Comparison of ENCODE assay signal across 15 cellular contexts in genomic region chr2:66582975-66583842, GRCh38.
DNase-seq lines count a peak whose midpoint lies in the region; FAIRE-seq and TF ChIP-seq lines count a peak whose summit lies in the region.
"Had no signal": no experiment of that assay in that cellular context is flagged by ENCODE, and none has a peak within 500 bp of the region (broad histone marks: within the 10 kb centered on the region; RNA-seq: fewer than 3 reads in every experiment).

No MANE protein-coding gene starts in this region.

- H3K27ac Mint-ChIP-seq in MCF 10A (ENCODE audit: low read depth, unreplicated experiment) (no peak overlapping the region), nephron (no peak overlapping the region)
- H3K27ac Mint-ChIP-seq in activated CD4-positive, alpha-beta memory T cell treated with anti-CD3 and anti-CD28 coated beads, Interleukin-2, amount 10 ng/mL, durations not matched to agents 7 days and 5 days = no peak overlapping the region
- H3K27ac Mint-ChIP-seq: activated naive CD8-positive, alpha-beta T cell; natural killer cell; stimulated activated naive CD8-positive, alpha-beta T cell treated with anti-CD3 and anti-CD28 coated beads, Interleukin-15, Interleukin-2, amounts not matched to agents 100 ng/mL and 50 ng/mL, for 24 hours had no signal

- H3K4me1 ChIP-seq in breast epithelium (no peaks in the 10 kb centered on the region), fibroblast of lung (ENCODE audit: control insufficient read depth, extremely low read depth, insufficient read depth, low read length) (peaks cover 8% of the 10 kb centered on the region), vagina (no peaks in the 10 kb centered on the region)

- peak overlapping the region; percentile 27 to 78 for H3K27ac ChIP-seq in breast epithelium
- H3K27ac ChIP-seq in fibroblast of lung (ENCODE audit: insufficient read depth, low read length) = peak overlapping the region; percentile 82
- H3K27ac ChIP-seq in vagina = peak overlapping the region; percentile 95
- H3K27ac ChIP-seq: WERI-Rb-1 had no signal

- H2AFZ ChIP-seq in fibroblast of lung (ENCODE audit: low read length) = peak overlapping the region; percentile 45

- peak overlapping the region; percentile 99 for H3K4me2 ChIP-seq in fibroblast of lung (ENCODE audit: extremely low read depth, insufficient read depth, low read length)

- H4K20me1 ChIP-seq in fibroblast of lung (ENCODE audit: control insufficient read depth, extremely low read depth, insufficient read depth, low read length) = no peaks in the 10 kb centered on the region

- H3K27me3 Mint-ChIP-seq in MCF 10A (ENCODE audit: insufficient read depth, unreplicated experiment) (peaks cover 31% of the 10 kb centered on the region), nephron (ENCODE audit: low read depth) (peaks cover 16% of the 10 kb centered on the region)
- H3K27me3 Mint-ChIP-seq in activated CD4-positive, alpha-beta memory T cell treated with anti-CD3 and anti-CD28 coated beads, Interleukin-2, amount 10 ng/mL, durations not matched to agents 7 days and 5 days = peaks cover 26% of the 10 kb centered on the region

- H3K4me3 ChIP-seq in breast epithelium (peak overlapping the region in 2 of 3 donors; percentile 41 to 47), fibroblast of lung (replicated peaks in 1 of 4; ENCODE audit: control extremely low read depth in 1 of 4, insufficient read depth in 1 of 4, low read depth in 3 of 4, low read length in 4 of 4) (peak overlapping the region; percentile 37 to 65 (median 62)), vagina (peak overlapping the region; percentile 45 to 54)

- intact Hi-C loops in breast epithelium (cut with DNase I; ENCODE audit: low total_unique reads) = no loop called here
- intact Hi-C loops in MCF 10A (cut with micrococcal nuclease) = no loop called here
- intact Hi-C loops in vagina (cut with DNase I) = loop anchor here (10.0 kb wide), 1 partner anchor 278 kb away; no protein-coding TSS in a partner anchor

- H3K9ac ChIP-seq in fibroblast of lung (ENCODE audit: insufficient read depth, low read length) = no peak overlapping the region

- no peaks in the 10 kb centered on the region for H3K9me3 Mint-ChIP-seq in MCF 10A (ENCODE audit: unreplicated experiment)
- no peaks in the 10 kb centered on the region for H3K9me3 Mint-ChIP-seq in nephron
- H3K9me3 Mint-ChIP-seq in activated CD4-positive, alpha-beta memory T cell treated with anti-CD3 and anti-CD28 coated beads, Interleukin-2, amount 10 ng/mL, durations not matched to agents 7 days and 5 days = no peaks in the 10 kb centered on the region
- H3K9me3 Mint-ChIP-seq: natural killer cell; stimulated activated naive CD8-positive, alpha-beta T cell treated with anti-CD3 and anti-CD28 coated beads, Interleukin-15, Interleukin-2, amounts not matched to agents 100 ng/mL and 50 ng/mL, for 24 hours had no signal

- FAIRE-seq in urothelium cell line (lab: Jason Lieb, UNC) = no peak
- FAIRE-seq: colon had no signal

- H3K36me3 Mint-ChIP-seq in MCF 10A (ENCODE audit: insufficient read depth, unreplicated experiment) = no peaks in the 10 kb centered on the region
- H3K36me3 Mint-ChIP-seq in nephron (ENCODE audit: low read depth) = no peaks in the 10 kb centered on the region
- no peaks in the 10 kb centered on the region for H3K36me3 Mint-ChIP-seq in activated CD4-positive, alpha-beta memory T cell treated with anti-CD3 and anti-CD28 coated beads, Interleukin-2, amount 10 ng/mL, durations not matched to agents 7 days and 5 days (ENCODE audit: low read depth)
- H3K36me3 Mint-ChIP-seq: activated naive CD8-positive, alpha-beta T cell; natural killer cell had no signal

- no peaks in the 10 kb centered on the region for H3K9me3 ChIP-seq in breast epithelium
- H3K9me3 ChIP-seq in fibroblast of lung (ENCODE audit: control insufficient read depth, insufficient read depth, low read depth, low read length) = no peaks in the 10 kb centered on the region
- H3K9me3 ChIP-seq in vagina = no peaks in the 10 kb centered on the region

- H3K79me2 ChIP-seq in fibroblast of lung (ENCODE audit: control insufficient read depth, insufficient read depth, low read length) = peaks cover 11% of the 10 kb centered on the region

- BruUV-seq in MCF 10A (replicated peaks; lab: Mats Ljungman, UMichigan) = no TSS peak

- peaks cover 0 to 54% of the 10 kb centered on the region in 2 donors for H3K27me3 ChIP-seq in breast epithelium
- H3K27me3 ChIP-seq in fibroblast of lung (ENCODE audit: control insufficient read depth, insufficient read depth, low read length) = no peaks in the 10 kb centered on the region
- H3K27me3 ChIP-seq in vagina = no peaks in the 10 kb centered on the region

- no peak for TF ChIP-seq CTCF in breast epithelium (IDR thresholded peaks at IDR 0.05)
- TF ChIP-seq CTCF in MCF 10A (IDR thresholded peaks at IDR 0.05; ENCODE audit: unreplicated experiment) = no peak
- peak in 1 of 2 donors; percentile 32 for TF ChIP-seq CTCF in fibroblast of lung (conservative IDR thresholded peaks at IDR 0.05 in 1 of 2, IDR thresholded peaks at IDR 0.05 in 1 of 2; ENCODE audit: low read depth in 1 of 2, low read length in 2 of 2)
- TF ChIP-seq CTCF in nephron (IDR thresholded peaks at IDR 0.05; ENCODE audit: unreplicated experiment in 3 of 3) = peak in 2 of 3 experiments; percentile 7 to 17
- TF ChIP-seq CTCF in vagina (IDR thresholded peaks at IDR 0.05) = no peak

- H3K36me3 ChIP-seq in breast epithelium = no peaks in the 10 kb centered on the region
- H3K36me3 ChIP-seq in fibroblast of lung (ENCODE audit: control insufficient read depth, insufficient read depth, low read length) = no peaks in the 10 kb centered on the region
- no peaks in the 10 kb centered on the region for H3K36me3 ChIP-seq in vagina
- H3K36me3 ChIP-seq: WERI-Rb-1 had no signal

- DNase-seq in breast epithelium (ENCODE audit: low spot score in 2 of 2) (no peak), MCF 10A (ENCODE audit: unreplicated experiment) (no peak), fibroblast of lung (ENCODE audit: low read depth in 2 of 2) (peak in 1 of 2 donors; percentile 71), vagina (ENCODE audit: extremely low spot score in 2 of 2) (no peak), NCI-H2227 (lab: John Stamatoyannopoulos, UW; ENCODE audit: unreplicated experiment) (no peak), urothelium cell line (ENCODE audit: low spot score) (no peak)
- no peak for DNase-seq in activated CD4-positive, alpha-beta memory T cell treated with anti-CD3 and anti-CD28 coated beads, Interleukin-2, amount 10 ng/mL, durations not matched to agents 7 days and 5 days
- DNase-seq: natural killer cell, NCI-H1092 treated with DMSO at 0.1 percent for 48 hours, NCI-H226, WERI-Rb-1 had no signal

- CTCF ChIA-PET in MCF 10A (lab: Yijun Ruan, JAX) = no interaction called here
- CTCF ChIA-PET in activated CD4-positive, alpha-beta memory T cell treated with anti-CD3 and anti-CD28 coated beads, Interleukin-2, amount 10 ng/mL, durations not matched to agents 7 days and 5 days (lab: Charles Lee) = no interaction called here

- H3K4me1 Mint-ChIP-seq in MCF 10A (ENCODE audit: insufficient read depth, unreplicated experiment) (no peaks in the 10 kb centered on the region), nephron (peaks cover 28% of the 10 kb centered on the region)
- H3K4me1 Mint-ChIP-seq in activated CD4-positive, alpha-beta memory T cell treated with anti-CD3 and anti-CD28 coated beads, Interleukin-2, amount 10 ng/mL, durations not matched to agents 7 days and 5 days = no peaks in the 10 kb centered on the region
- H3K4me1 Mint-ChIP-seq: natural killer cell had no signal

- H3K4me3 Mint-ChIP-seq in MCF 10A (ENCODE audit: unreplicated experiment) (no peak overlapping the region), nephron (no peak overlapping the region)
- no peak overlapping the region for H3K4me3 Mint-ChIP-seq in activated CD4-positive, alpha-beta memory T cell treated with anti-CD3 and anti-CD28 coated beads, Interleukin-2, amount 10 ng/mL, durations not matched to agents 7 days and 5 days
- H3K4me3 Mint-ChIP-seq: activated naive CD8-positive, alpha-beta T cell; natural killer cell; stimulated activated naive CD8-positive, alpha-beta T cell treated with anti-CD3 and anti-CD28 coated beads, Interleukin-15, Interleukin-2, amounts not matched to agents 100 ng/mL and 50 ng/mL, for 24 hours had no signal

- TF ChIP-seq POLR2A in breast epithelium (IDR thresholded peaks at IDR 0.05) (no peak), vagina (IDR thresholded peaks at IDR 0.05) (no peak)

- POLR2A ChIA-PET in MCF 10A (lab: Yijun Ruan, JAX) = no interaction called here
- POLR2A ChIA-PET in activated CD4-positive, alpha-beta memory T cell treated with anti-CD3 and anti-CD28 coated beads, Interleukin-2, amount 10 ng/mL, durations not matched to agents 7 days and 5 days (lab: Charles Lee) = no interaction called here

Comparison
In these comparisons a context has a peak if more than half of its experiments do, and no peak if none do; other contexts are left out.
1. CTCF ChIP-seq: peak in nephron (2 of 3); none in breast epithelium (0 of 3), MCF 10A (single experiment) and vagina (0 of 3).
2. Peak in every context shown above with its lines, with median percentiles within 50 percentile points of each other: H3K27ac ChIP-seq and H3K4me3 ChIP-seq.